ENCODE assay signal across 28 cellular contexts in the genomic region with DNA sequence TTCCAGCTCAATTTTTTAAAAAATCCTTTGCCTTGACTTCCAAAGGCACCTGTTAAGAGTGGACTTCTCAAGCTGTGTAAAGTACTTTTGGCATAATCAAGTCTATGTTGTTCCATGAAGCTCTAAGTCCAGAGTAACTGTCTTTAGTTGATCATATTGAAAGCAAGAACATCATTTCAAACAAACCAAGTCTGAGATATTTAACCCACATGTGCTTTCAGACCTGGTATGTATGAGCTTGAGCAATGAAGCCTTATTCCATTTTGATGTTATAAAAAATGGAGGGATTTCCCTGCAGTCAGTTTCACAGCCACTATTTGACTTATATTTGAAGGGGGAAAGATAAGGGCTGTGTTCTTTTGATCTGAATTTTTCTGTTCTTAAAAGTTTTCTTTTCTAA. TPM values are rescaled to one million over a fixed set of nuclear protein-coding genes. Genes with fewer than 3 reads are reported as not detected.
DNase-seq lines count a peak whose midpoint lies in the region; ATAC-seq, FAIRE-seq and TF ChIP-seq lines count a peak whose summit lies in the region.
"Had no signal": no experiment of that assay in that cellular context is flagged by ENCODE, and none has a peak within 500 bp of the region (broad histone marks: within the 10 kb centered on the region; RNA-seq: fewer than 3 reads in every experiment).

No MANE protein-coding gene starts in this region.

- peak; percentile 31 to 58 for ATAC-seq in activated T-cell treated with anti-CD3 and anti-CD28 coated beads, Interleukin-2, amount 50 U/mL, for 72 hours (replicated peaks in 1 of 2)
- ATAC-seq in GM19324 (IDR thresholded peaks at IDR 0.05; ENCODE audit: low FRiP score, unreplicated experiment), result no peak
- ATAC-seq: GM12878 had no signal

- H3K4me3 ChIP-seq in astrocyte (ENCODE audit: insufficient read depth, low read depth, low read length), result no peak overlapping the region
- H3K4me3 ChIP-seq in ovary, result no peak overlapping the region
- H3K4me3 ChIP-seq: BLaER1, GM12878 had no signal

- H3K9me3 ChIP-seq in astrocyte (ENCODE audit: insufficient read depth, low read depth, low read length) (no peaks in the 10 kb centered on the region), ovary (no peaks in the 10 kb centered on the region)
- H3K9me3 ChIP-seq: BE2C, BLaER1 had no signal

- no peak overlapping the region for H3K4me3 Mint-ChIP-seq in activated T-cell treated with anti-CD3 and anti-CD28 coated beads, Interleukin-2, amount 50 U/mL, for 72 hours
- H3K4me3 Mint-ChIP-seq in astrocyte (ENCODE audit: unreplicated experiment), result no peak overlapping the region
- no peak overlapping the region for H3K4me3 Mint-ChIP-seq in osteocyte (ENCODE audit: unreplicated experiment)
- H3K4me3 Mint-ChIP-seq: CD14-positive monocyte; CD4-positive, alpha-beta memory T cell; CD4-positive, CD25-positive, alpha-beta regulatory T cell; CD8-positive, alpha-beta memory T cell had no signal

- H3K27ac ChIP-seq in astrocyte (ENCODE audit: low read depth, low read length) (no peak overlapping the region), ovary (no peak overlapping the region)
- H3K27ac ChIP-seq: BLaER1 had no signal

- no peak overlapping the region for H3K27ac Mint-ChIP-seq in activated T-cell treated with anti-CD3 and anti-CD28 coated beads, Interleukin-2, amount 50 U/mL, for 72 hours
- no peak overlapping the region for H3K27ac Mint-ChIP-seq in astrocyte (ENCODE audit: unreplicated experiment)
- H3K27ac Mint-ChIP-seq in osteocyte (ENCODE audit: unreplicated experiment), result peak overlapping the region; percentile 72
- H3K27ac Mint-ChIP-seq: CD14-positive monocyte had no signal

- no peaks in the 10 kb centered on the region for H3K4me1 Mint-ChIP-seq in activated T-cell treated with anti-CD3 and anti-CD28 coated beads, Interleukin-2, amount 50 U/mL, for 72 hours (ENCODE audit: low read depth)
- peaks cover 5% of the 10 kb centered on the region for H3K4me1 Mint-ChIP-seq in astrocyte (ENCODE audit: low read depth, unreplicated experiment)
- peaks cover 41% of the 10 kb centered on the region for H3K4me1 Mint-ChIP-seq in osteocyte (ENCODE audit: unreplicated experiment)
- H3K4me1 Mint-ChIP-seq: CD14-positive monocyte had no signal

- H3K36me3 ChIP-seq in astrocyte (ENCODE audit: insufficient read depth, low read length), result no peaks in the 10 kb centered on the region
- H3K36me3 ChIP-seq in ovary, result no peaks in the 10 kb centered on the region
- H3K36me3 ChIP-seq: BE2C, BLaER1 had no signal

- peak; percentile 92 for FAIRE-seq in astrocyte (lab: Jason Lieb, UNC)
- FAIRE-seq: A204.1 had no signal

- no peaks in the 10 kb centered on the region for H4K20me1 ChIP-seq in astrocyte (ENCODE audit: insufficient read depth, low read length)
- H4K20me1 ChIP-seq: BLaER1 had no signal

- DNase-seq in activated T-cell treated with anti-CD3 and anti-CD28 coated beads, Interleukin-2, amount 50 U/mL, for 72 hours, result no peak
- DNase-seq in activated T-cell treated with anti-CD3 and anti-CD28 coated beads, Interleukin-2, amount 50 U/mL, for 1 hour, result no peak
- DNase-seq in astrocyte (ENCODE audit: low read depth) (no peak), osteocyte (ENCODE audit: extremely low spot score, unreplicated experiment) (no peak), NCI-H2196 treated with DMSO at 0.1 percent for 48 hours (lab: John Stamatoyannopoulos, UW; ENCODE audit: unreplicated experiment) (no peak), ovary (no peak)
- DNase-seq: 8988T; ACHN; BE2C; CD4-positive, alpha-beta memory T cell; CD4-positive, CD25-positive, alpha-beta regulatory T cell; CD8-positive, alpha-beta memory T cell; COR-L47; DMS 273 treated with DMSO at 0.1 percent for 48 hours; DMS153; DMS79; DND-41; EL; GDM1 had no signal

- no peaks in the 10 kb centered on the region for H3K9me3 Mint-ChIP-seq in activated T-cell treated with anti-CD3 and anti-CD28 coated beads, Interleukin-2, amount 50 U/mL, for 72 hours
- H3K9me3 Mint-ChIP-seq in astrocyte (ENCODE audit: unreplicated experiment) (no peaks in the 10 kb centered on the region), osteocyte (ENCODE audit: unreplicated experiment) (no peaks in the 10 kb centered on the region)
- H3K9me3 Mint-ChIP-seq: CD14-positive monocyte; CD4-positive, alpha-beta memory T cell; CD4-positive, CD25-positive, alpha-beta regulatory T cell; CD8-positive, alpha-beta memory T cell had no signal

- H3K4me1 ChIP-seq in astrocyte (ENCODE audit: insufficient read depth, low read length) (no peaks in the 10 kb centered on the region), ovary (ENCODE audit: insufficient read depth) (no peaks in the 10 kb centered on the region)
- H3K4me1 ChIP-seq: BE2C, BLaER1 had no signal

- H3K4me2 ChIP-seq in astrocyte (ENCODE audit: low read length), result no peak overlapping the region
- H3K4me2 ChIP-seq: BLaER1 had no signal

- peaks cover 7% of the 10 kb centered on the region for H3K27me3 Mint-ChIP-seq in activated T-cell treated with anti-CD3 and anti-CD28 coated beads, Interleukin-2, amount 50 U/mL, for 72 hours (ENCODE audit: low read depth)
- H3K27me3 Mint-ChIP-seq in astrocyte (ENCODE audit: low read depth, unreplicated experiment), result no peaks in the 10 kb centered on the region
- H3K27me3 Mint-ChIP-seq in osteocyte (ENCODE audit: unreplicated experiment), result no peaks in the 10 kb centered on the region
- H3K27me3 Mint-ChIP-seq: CD4-positive, alpha-beta memory T cell; CD4-positive, CD25-positive, alpha-beta regulatory T cell had no signal

- intact Hi-C loops in ovary (cut with DNase I), result loop anchor here in 1 of 4 donors (10.0 kb wide), 2 partner anchors 403 to 723 kb away; a partner anchor contains a TSS

- no peaks in the 10 kb centered on the region for H3K79me2 ChIP-seq in astrocyte (ENCODE audit: insufficient read depth, low read length)

- H3K36me3 Mint-ChIP-seq in activated T-cell treated with anti-CD3 and anti-CD28 coated beads, Interleukin-2, amount 50 U/mL, for 72 hours (ENCODE audit: insufficient read depth in 2 of 2), result no peaks in the 10 kb centered on the region
- H3K36me3 Mint-ChIP-seq in astrocyte (ENCODE audit: low read depth, unreplicated experiment) (no peaks in the 10 kb centered on the region), osteocyte (ENCODE audit: unreplicated experiment) (peaks cover 7% of the 10 kb centered on the region)

- no peak for TF ChIP-seq CTCF in astrocyte (IDR thresholded peaks at IDR 0.05; ENCODE audit: insufficient read depth, low read depth, low read length)
- no peak for TF ChIP-seq CTCF in osteocyte (IDR thresholded peaks at IDR 0.05)
- TF ChIP-seq CTCF in ovary (IDR thresholded peaks at IDR 0.05), result no peak

- TF ChIP-seq EP300 in ovary (IDR thresholded peaks at IDR 0.05), result no peak

- H3K9ac ChIP-seq in astrocyte (ENCODE audit: low read length), result no peak overlapping the region
- H3K9ac ChIP-seq: BLaER1 had no signal

- H3K27me3 ChIP-seq in astrocyte (ENCODE audit: insufficient read depth, low read length) (no peaks in the 10 kb centered on the region), ovary (peaks cover 3% of the 10 kb centered on the region)
- H3K27me3 ChIP-seq: BE2C, BLaER1 had no signal

- TF ChIP-seq POLR2A in ovary (IDR thresholded peaks at IDR 0.05), result no peak

- no peak overlapping the region for H2AFZ ChIP-seq in astrocyte (ENCODE audit: low read depth, low read length)

RNA-seq across cellular contexts. Expression of a gene that starts 23.7 kb away (rescaled TPM):
- 10 to 100 TPM; 44.2 to 54.3 TPM for total RNA-seq in activated T-cell treated with anti-CD3 and anti-CD28 coated beads, Interleukin-2, amount 50 U/mL, for 72 hours
- total RNA-seq in astrocyte (36.4 and 42.4 TPM in 2 replicates), osteocyte (34.5 and 39.3 TPM in 2 replicates), ovary (10 to 100 TPM; 23.0 to 37.9 (median 32.5) TPM)
- polyA plus RNA-seq in ovary, result 10 to 100 TPM; 16.4 to 23.7 TPM

RNA-seq across cellular contexts. Expression of a gene that starts 32.6 kb away (rescaled TPM):
- not detected for total RNA-seq in activated T-cell treated with anti-CD3 and anti-CD28 coated beads, Interleukin-2, amount 50 U/mL, for 72 hours
- total RNA-seq in astrocyte (not detected in 2 replicates), osteocyte (not detected in 2 replicates), ovary (not detected)
- polyA plus RNA-seq in ovary, result not detected
- total RNA-seq: A673; CD4-positive, alpha-beta memory T cell; CD4-positive, CD25-positive, alpha-beta regulatory T cell; CD8-positive, alpha-beta memory T cell; Daoy; G401; GM12878 had no signal
- polyA plus RNA-seq: AG04450; CD14-positive monocyte; CD4-positive, alpha-beta memory T cell; CD4-positive, CD25-positive, alpha-beta regulatory T cell; CD8-positive, alpha-beta memory T cell had no signal
